21 cellular contexts compared by ENCODE assay signal in genomic region chr21:34606051-34606450, GRCh38.
DNase-seq lines count a peak whose midpoint lies in the region; ATAC-seq and TF ChIP-seq lines count a peak whose summit lies in the region.
"Had no signal": no experiment of that assay in that cellular context is flagged by ENCODE, and none has a peak within 500 bp of the region (broad histone marks: within the 10 kb centered on the region; RNA-seq: fewer than 3 reads in every experiment).

No MANE protein-coding gene starts in this region.

- no peaks in the 10 kb centered on the region; the same call in 1 of the 2 replicates for H3K4me1 ChIP-seq in HEK293 (ENCODE audit: control insufficient read depth, insufficient read depth, low read length)
- H3K4me1 ChIP-seq: A549, BLaER1 had no signal

- no peaks in the 10 kb centered on the region for H3K36me3 ChIP-seq in HEK293 (ENCODE audit: control insufficient read depth in 2 of 2, insufficient read depth in 1 of 2, low read length in 2 of 2)
- H3K36me3 ChIP-seq: BLaER1 had no signal

- no peak overlapping the region for H3K27ac ChIP-seq in HEK293 (ENCODE audit: extremely low read depth, low read depth, low read length)
- peak overlapping the region; percentile 94 for H3K27ac ChIP-seq in caudate nucleus (ENCODE audit: low read depth, low read length)
- peak overlapping the region; percentile 79 for H3K27ac ChIP-seq in layer of hippocampus (ENCODE audit: low read depth, low read length)
- H3K27ac ChIP-seq in substantia nigra (ENCODE audit: low read depth, low read length, poor library complexity, severe bottlenecking) = peak overlapping the region; percentile 54
- H3K27ac ChIP-seq: A549, BLaER1 had no signal

- POLR2A ChIA-PET in HEK293 (lab: Yijun Ruan, JAX) = no interaction called here

- no peaks in the 10 kb centered on the region for H3K27me3 ChIP-seq in layer of hippocampus (ENCODE audit: control insufficient read depth, insufficient read depth, low read length)
- H3K27me3 ChIP-seq: BLaER1 had no signal

- ATAC-seq in GM19023 (IDR thresholded peaks at IDR 0.05; ENCODE audit: unreplicated experiment) = no peak
- ATAC-seq: A549, GM23338, HCT116, Right ventricle myocardium inferior had no signal

- H3K4me3 ChIP-seq in HEK293 (ENCODE audit: low read depth, low read length) = no peak overlapping the region
- H3K4me3 ChIP-seq: A549, BLaER1, GM23338 had no signal

- TF ChIP-seq CTCF in HEK293 (tag by site-specific recombination; IDR thresholded peaks at IDR 0.05) = no peak

- CTCF ChIA-PET in HEK293 (lab: Yijun Ruan, JAX) = interaction anchor here (7.2 kb wide), 1 partner anchor 95 kb away, joined by 159 read pairs; the partner anchor contains the start of gene KCNE1

- H3K9me3 ChIP-seq in HEK293 (ENCODE audit: control insufficient read depth, insufficient read depth, low read depth, low read length) = no peaks in the 10 kb centered on the region
- H3K9me3 ChIP-seq: A549, BLaER1 had no signal

- DNase-seq in caudate nucleus (lab: John Stamatoyannopoulos, UW) (peak in 40 of 61 donors; percentile 21 to 69 (median 50)), substantia nigra (lab: John Stamatoyannopoulos, UW) (peak in 35 of 49 donors; percentile 17 to 83 (median 43)), GM03348 (ENCODE audit: low spot score) (no peak), SHP77 (lab: John Stamatoyannopoulos, UW) (no peak)
- DNase-seq: CD4-positive, alpha-beta memory T cell; DMS153; GDM1; NCI-H1105; NCI-H2081; NCI-H2171 treated with DMSO at 0.1 percent for 48 hours; NCI-H446 treated with DMSO at 0.1 percent for 48 hours; NCI-H69; NK-92 treated with Interleukin-12 subunit alpha and Interleukin-12 subunit beta, amount 100 ng/mL, for 24 hours had no signal

TF ChIP-seq in HEK293, 187 proteins besides CTCF, POLR2A, EP300 and RAD21:
- TF ChIP-seq ZBTB11 (tag by site-specific recombination; conservative IDR thresholded peaks at IDR 0.05; ENCODE audit: low read depth) = peak; percentile 51; the same call in 1 of the 2 replicates
- TF ChIP-seq SP2 (tag by site-specific recombination; IDR thresholded peaks at IDR 0.05) = no peak
- TF ChIP-seq FEZF1 (tag by site-specific recombination; IDR thresholded peaks at IDR 0.05) = peak; percentile 30

Comparison
In these comparisons a context has a peak if more than half of its experiments do, and no peak if none do; other contexts are left out.
1. DNase-seq: peak in caudate nucleus (40 of 61) and substantia nigra (35 of 49); none in GM03348 (single experiment) and SHP77 (0 of 2).